24 cellular contexts compared by ENCODE assay signal in the genomic region with DNA sequence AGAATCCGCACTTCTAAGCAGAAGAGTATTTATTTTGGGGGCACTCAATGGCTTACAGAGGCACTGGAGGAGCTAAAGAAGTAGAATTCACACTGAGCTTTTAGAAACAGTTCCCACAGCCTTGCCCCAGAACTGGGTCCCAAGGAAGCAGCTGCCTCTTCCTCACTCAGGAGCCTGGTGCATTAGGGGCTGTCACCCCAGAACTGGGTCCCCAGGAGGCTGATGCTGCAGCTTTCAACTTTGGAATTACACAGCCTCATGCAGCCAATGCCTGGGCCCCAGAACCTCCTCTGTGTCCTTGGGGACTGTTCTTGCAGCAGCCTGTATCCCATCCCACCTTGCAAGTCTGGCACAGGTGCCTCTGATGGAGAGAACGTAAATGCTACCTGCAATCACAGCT.
"Had no signal": no experiment of that assay in that cellular context is flagged by ENCODE, and none has a peak within 500 bp of the region (broad histone marks: within the 10 kb centered on the region; RNA-seq: fewer than 3 reads in every experiment).

No MANE protein-coding gene starts in this region.

- H3K27ac ChIP-seq: colonic mucosa, coronary artery, dorsolateral prefrontal cortex, epithelial cell of prostate, esophagus muscularis mucosa, esophagus squamous epithelium, foreskin keratinocyte, gastrocnemius medialis, gastroesophageal sphincter had no signal

- H3K4me3 ChIP-seq: colonic mucosa, coronary artery, dorsolateral prefrontal cortex, esophagus muscularis mucosa, esophagus squamous epithelium, gastrocnemius medialis, gastroesophageal sphincter, heart left ventricle, heart right ventricle had no signal

- H3K27ac Mint-ChIP-seq: dendritic cell treated with granulocyte-macrophage colony-stimulating factor and Interleukin-4, amounts not matched to agents 40 ng/mL and 50 ng/mL, for 4 days; effector memory CD8-positive, alpha-beta T cell; endodermal cell had no signal

- ATAC-seq: effector memory CD8-positive, alpha-beta T cell; esophagus mucosa; foreskin keratinocyte; gastrocnemius medialis; gastroesophageal sphincter; heart left ventricle; heart right ventricle had no signal

- H3K36me3 ChIP-seq: colonic mucosa, esophagus muscularis mucosa, esophagus squamous epithelium, gastrocnemius medialis, gastroesophageal sphincter, heart left ventricle, heart right ventricle had no signal

- H3K27me3 ChIP-seq: colonic mucosa, gastroesophageal sphincter had no signal

- H3K9me3 ChIP-seq: colonic mucosa, esophagus muscularis mucosa, esophagus squamous epithelium, gastrocnemius medialis, gastroesophageal sphincter, heart left ventricle, heart right ventricle had no signal

- DNase-seq: colonic mucosa; cortex of kidney; dermis blood vessel endothelial cell; effector CD4-positive, alpha-beta T cell; effector CD8-positive, alpha-beta T cell; effector memory CD4-positive, alpha-beta T cell; effector memory CD8-positive, alpha-beta T cell; erythroblast; esophagus squamous epithelium; foreskin fibroblast; foreskin keratinocyte; foreskin melanocyte; gastrocnemius medialis; glutamatergic neuron; heart left ventricle; heart right ventricle had no signal

- H3K9me3 Mint-ChIP-seq: dendritic cell treated with granulocyte-macrophage colony-stimulating factor and Interleukin-4, amounts not matched to agents 40 ng/mL and 50 ng/mL, for 4 days; effector memory CD8-positive, alpha-beta T cell; endodermal cell had no signal

- H3K4me3 Mint-ChIP-seq: dendritic cell treated with granulocyte-macrophage colony-stimulating factor and Interleukin-4, amounts not matched to agents 40 ng/mL and 50 ng/mL, for 4 days; effector memory CD8-positive, alpha-beta T cell; endodermal cell had no signal

- H3K4me1 ChIP-seq: colonic mucosa, gastrocnemius medialis had no signal
